23 cellular contexts compared by ENCODE assay signal in genomic region chr3:4885322-4885721, GRCh38.
DNase-seq lines count a peak whose midpoint lies in the region; ATAC-seq, FAIRE-seq and TF ChIP-seq lines count a peak whose summit lies in the region.
"Had no signal": no experiment of that assay in that cellular context is flagged by ENCODE, and none has a peak within 500 bp of the region (broad histone marks: within the 10 kb centered on the region; RNA-seq: fewer than 3 reads in every experiment).

No MANE protein-coding gene starts in this region.

- H3K79me1 ChIP-seq in mesendoderm (ENCODE audit: low read length) = no peaks in the 10 kb centered on the region

- TF ChIP-seq CTCF in AG04450 (IDR thresholded peaks at IDR 0.05; ENCODE audit: low read depth, low read length) (0 out of 2 replicates have a peak, but pooled peaks have one; percentile 9), HFFc6 (IDR thresholded peaks at IDR 0.05) (peak; percentile 42), K562 (IDR thresholded peaks at IDR 0.05 in 2 of 3, conservative IDR thresholded peaks at IDR 0.05 in 1 of 3; ENCODE audit: insufficient read depth in 2 of 3, low read depth in 1 of 3, low read length in 3 of 3) (no peak; a peak in 1 of 6 replicates)

- H3K4ac ChIP-seq in mesendoderm (ENCODE audit: low read depth, low read length) = no peak overlapping the region

- H3K79me2 ChIP-seq in K562 (ENCODE audit: control insufficient read depth, insufficient read depth, low read length) (no peaks in the 10 kb centered on the region), mesendoderm (ENCODE audit: control insufficient read depth, insufficient read depth, low read length) (no peaks in the 10 kb centered on the region)

- H4K8ac ChIP-seq in mesendoderm (ENCODE audit: low read depth, low read length) = no peak overlapping the region

- no peaks in the 10 kb centered on the region for H3K9me3 Mint-ChIP-seq in HFFc6
- H3K9me3 Mint-ChIP-seq: activated CD4-positive, alpha-beta T cell treated with anti-CD3 and anti-CD28 coated beads, Interleukin-2, amount 10 ng/mL, durations not matched to agents 7 days and 5 days; activated naive CD4-positive, alpha-beta T cell treated with anti-CD3 and anti-CD28 coated beads, Interleukin-2, amount 10 ng/mL, durations not matched to agents 7 days and 5 days; IgD-negative memory B cell; memory B cell; neural crest cell had no signal

- intact Hi-C loops in K562 (cut with micrococcal nuclease) = loop anchor here (5.0 kb wide), 1 partner anchor 163 kb away; no protein-coding TSS in a partner anchor

- TF ChIP-seq RAD21 in K562 (CRISPR knock-in tag; conservative IDR thresholded peaks at IDR 0.05 in 1 of 2, IDR thresholded peaks at IDR 0.05 in 1 of 2) = no peak

- no peak overlapping the region for H2BK15ac ChIP-seq in mesendoderm (replicated peaks; ENCODE audit: low read depth)

- DNase-seq in AG04450 (ENCODE audit: low read depth, low spot score) = no peak
- no peak for DNase-seq in HFFc6
- no peak for DNase-seq in K562 (ENCODE audit: extremely low read depth in 1 of 4, low spot score in 3 of 4)
- peak; percentile 79 for DNase-seq in mesendoderm
- no peak for DNase-seq in NCI-H2081 (lab: John Stamatoyannopoulos, UW)
- no peak for DNase-seq in NCI-H1694 (lab: John Stamatoyannopoulos, UW)
- DNase-seq in RKO (ENCODE audit: low spot score) = no peak
- no peak for DNase-seq in NCI-H510A (lab: John Stamatoyannopoulos, UW)
- DNase-seq: activated CD4-positive, alpha-beta T cell treated with anti-CD3 and anti-CD28 coated beads, Interleukin-2, amount 10 ng/mL, durations not matched to agents 7 days and 5 days; activated naive CD4-positive, alpha-beta T cell treated with anti-CD3 and anti-CD28 coated beads, Interleukin-2, amount 10 ng/mL, durations not matched to agents 7 days and 5 days; caudate nucleus; effector memory CD4-positive, alpha-beta T cell; GDM1; NCI-H774; retina; stimulated activated CD4-positive, alpha-beta T cell treated with anti-CD3 and anti-CD28 coated beads, Interleukin-2, amount 100 ng/mL, for 24 hours had no signal

- peak overlapping the region; percentile 27; the same call in 1 of the 2 replicates for H3K4me3 Mint-ChIP-seq in HFFc6
- H3K4me3 Mint-ChIP-seq: activated CD4-positive, alpha-beta T cell treated with anti-CD3 and anti-CD28 coated beads, Interleukin-2, amount 10 ng/mL, durations not matched to agents 7 days and 5 days; activated naive CD4-positive, alpha-beta T cell treated with anti-CD3 and anti-CD28 coated beads, Interleukin-2, amount 10 ng/mL, durations not matched to agents 7 days and 5 days; memory B cell; neural crest cell had no signal

- no TSS peak for BruUV-seq in K562 (replicated peaks; lab: Mats Ljungman, UMichigan)

- no peak for TF ChIP-seq EP300 in K562 (IDR thresholded peaks at IDR 0.05; ENCODE audit: low read length)

- POLR2A ChIA-PET in AG04450 (lab: Yijun Ruan, JAX) (no interaction called here), K562 (lab: Yijun Ruan, JAX) (interaction anchor here (0.6 to 1.5 kb wide), 2 partner anchors 11 to 101 kb away, joined by 3 to 5 read pairs; no protein-coding TSS in a partner anchor)

- in situ Hi-C loops in K562 (cut with MboI) = no loop called here

- H3K4me1 Mint-ChIP-seq in HFFc6 (ENCODE audit: low read depth) = peaks cover 19% of the 10 kb centered on the region
- H3K4me1 Mint-ChIP-seq: neural crest cell had no signal

- peak; percentile 33 for ATAC-seq in K562

- 58% methylated on average over 3 of the region's 3 CpGs for WGBS in K562 (ENCODE audit: insufficient coverage, low coverage, missing lambda C conversion rate)
- WGBS in mesendoderm (ENCODE audit: extremely low coverage, insufficient coverage, low lambda C conversion rate) = 100% methylated on average over 1 of the region's 3 CpGs

- TF ChIP-seq POLR2A in K562 (conservative IDR thresholded peaks at IDR 0.05) = no peak

- H3K36me3 Mint-ChIP-seq in HFFc6 (ENCODE audit: low read depth) = no peaks in the 10 kb centered on the region
- H3K36me3 Mint-ChIP-seq: IgD-negative memory B cell, memory B cell had no signal

- no peak overlapping the region for H2BK120ac ChIP-seq in mesendoderm (ENCODE audit: low read depth, low read length)

- H2BK5ac ChIP-seq in mesendoderm (ENCODE audit: low read length) = no peak overlapping the region

- H2AK5ac ChIP-seq in mesendoderm (ENCODE audit: low read length) = no peak overlapping the region

- H4K20me1 ChIP-seq in K562 (replicated peaks; ENCODE audit: control insufficient read depth, insufficient read depth, low read length) = no peaks in the 10 kb centered on the region

- H3K27me3 Mint-ChIP-seq in HFFc6 (ENCODE audit: insufficient read depth) = peaks cover 4% of the 10 kb centered on the region
- H3K27me3 Mint-ChIP-seq: IgD-negative memory B cell, memory B cell had no signal

- no peak overlapping the region for H3K27ac Mint-ChIP-seq in HFFc6
- H3K27ac Mint-ChIP-seq: activated CD4-positive, alpha-beta T cell treated with anti-CD3 and anti-CD28 coated beads, Interleukin-2, amount 10 ng/mL, durations not matched to agents 7 days and 5 days; activated naive CD4-positive, alpha-beta T cell treated with anti-CD3 and anti-CD28 coated beads, Interleukin-2, amount 10 ng/mL, durations not matched to agents 7 days and 5 days; IgD-negative memory B cell; memory B cell had no signal

- no peak overlapping the region for H4K5ac ChIP-seq in mesendoderm (ENCODE audit: low read length)

- FAIRE-seq in K562 (lab: Jason Lieb, UNC) = no peak
- FAIRE-seq: D721Med, GM12892, islet of Langerhans had no signal

- no peak overlapping the region for H3K4me2 ChIP-seq in K562 (ENCODE audit: insufficient read depth, low read length)
- no peak overlapping the region for H3K4me2 ChIP-seq in mesendoderm (ENCODE audit: low read length)

- H3K4me3 ChIP-seq in AG04450 (ENCODE audit: low read depth, low read length) = no peak overlapping the region
- no peak overlapping the region for H3K4me3 ChIP-seq in K562
- H3K4me3 ChIP-seq in mesendoderm (ENCODE audit: low read length) = no peak overlapping the region
- H3K4me3 ChIP-seq: SK-N-MC had no signal

- no peaks in the 10 kb centered on the region for H3K9me1 ChIP-seq in K562 (ENCODE audit: control insufficient read depth, insufficient read depth, low read length)

- no peaks in the 10 kb centered on the region for H3K27me3 ChIP-seq in AG04450 (ENCODE audit: control insufficient read depth, insufficient read depth, low read length)
- H3K27me3 ChIP-seq in K562 (ENCODE audit: control insufficient read depth in 2 of 2, insufficient read depth in 2 of 2, low read length in 2 of 2) = no peaks in the 10 kb centered on the region
- no peaks in the 10 kb centered on the region for H3K27me3 ChIP-seq in mesendoderm (ENCODE audit: insufficient read depth, low read length, poor library complexity)

- CTCF ChIA-PET in AG04450 (lab: Charles Lee) (interaction anchor here (1.6 kb wide), 1 partner anchor 174 kb away, joined by 4 read pairs; no protein-coding TSS in a partner anchor), K562 (lab: Yijun Ruan, JAX; ENCODE audit: low intra/inter-chr PET ratio) (no interaction called here)

- no peak overlapping the region for H3K56ac ChIP-seq in mesendoderm (ENCODE audit: low read length)

- H2AFZ ChIP-seq in K562 (ENCODE audit: low read depth, low read length) = peak overlapping the region; percentile 14

- H3K9me3 ChIP-seq in AG04450 (ENCODE audit: control insufficient read depth, insufficient read depth, low read length) = no peaks in the 10 kb centered on the region
- no peaks in the 10 kb centered on the region for H3K9me3 ChIP-seq in K562 (replicated peaks; ENCODE audit: control insufficient read depth, insufficient read depth, low read depth, low read length)

- H3K27ac ChIP-seq in AG04450 (ENCODE audit: low read depth, low read length) = no peak overlapping the region
- H3K27ac ChIP-seq in K562 (ENCODE audit: extremely low read depth, low read depth, low read length) = no peak overlapping the region
- no peak overlapping the region for H3K27ac ChIP-seq in mesendoderm (ENCODE audit: low read depth, low read length)
- H3K27ac ChIP-seq: SK-N-MC had no signal

- no peak overlapping the region for H3K23ac ChIP-seq in mesendoderm (ENCODE audit: low read length)

- H3K4me1 ChIP-seq in K562 (replicated peaks in 1 of 2; ENCODE audit: control insufficient read depth in 2 of 2, insufficient read depth in 2 of 2, low read length in 2 of 2) (peaks cover 0 to 16% of the 10 kb centered on the region in 2 experiments; a peak in 3 of 5 replicates), mesendoderm (ENCODE audit: control insufficient read depth, low read depth, low read length) (peaks cover 2% of the 10 kb centered on the region)

- no peak overlapping the region for H3K9ac ChIP-seq in K562 (ENCODE audit: insufficient read depth in 1 of 2, low read depth in 2 of 2, low read length in 2 of 2)
- H3K9ac ChIP-seq in mesendoderm (ENCODE audit: low read length) = no peak overlapping the region

- no peak overlapping the region for H3K18ac ChIP-seq in mesendoderm (ENCODE audit: low read length)

- H3K36me3 ChIP-seq in K562 (ENCODE audit: control insufficient read depth, insufficient read depth, low read length) (no peaks in the 10 kb centered on the region), mesendoderm (ENCODE audit: control insufficient read depth, insufficient read depth, low read length) (no peaks in the 10 kb centered on the region)

TF ChIP-seq in K562, 482 proteins besides CTCF, POLR2A, EP300 and RAD21:
- TF ChIP-seq RBM34 (IDR thresholded peaks at IDR 0.05; ENCODE audit: borderline replicate concordance, insufficient read depth, low read length) = no peak
- TF ChIP-seq HMBOX1 (IDR thresholded peaks at IDR 0.05) = 0 out of 2 replicates have a peak, but pooled peaks have one; percentile 9

Comparison
In these comparisons a context has a peak if more than half of its experiments do, and no peak if none do; other contexts are left out.
1. CTCF ChIP-seq: peak in AG04450 (single experiment) and HFFc6 (single experiment); none in K562 (0 of 3).